Comparison of ENCODE assay signal across 8 cellular contexts in genomic region chr14:72104011-72104613, GRCh38.
A peak's percentile ranks its signal among the peaks of the same experiment; 100 is the strongest.
DNase-seq lines count a peak whose midpoint lies in the region; TF ChIP-seq lines count a peak whose summit lies in the region.

No MANE protein-coding gene starts in this region.

- H3K4me3 ChIP-seq in NT2/D1 (ENCODE audit: insufficient read length, low read depth) (no peak overlapping the region), osteoblast (ENCODE audit: insufficient read depth, low read length) (no peak overlapping the region)

- H2AFZ ChIP-seq in osteoblast (ENCODE audit: low read length), result no peak overlapping the region

- H3K79me2 ChIP-seq in osteoblast (ENCODE audit: insufficient read depth, low read length), result no peaks in the 10 kb centered on the region

- DNase-seq in SKM-1 treated with dmso at 0.1 percent for 144 hours (lab: John Stamatoyannopoulos, UW; ENCODE audit: unreplicated experiment) (peak; percentile 5), SKM-1 (lab: John Stamatoyannopoulos, UW; ENCODE audit: unreplicated experiment) (no peak), NT2/D1 (ENCODE audit: low read depth, low spot score) (peak; percentile 9), astrocyte of the hippocampus (ENCODE audit: low read depth, low spot score) (peak; percentile 7), osteoblast (ENCODE audit: insufficient read length, low spot score, missing footprints) (no peak), NCI-H2196 treated with DMSO at 0.1 percent for 48 hours (lab: John Stamatoyannopoulos, UW; ENCODE audit: unreplicated experiment) (no peak), AG08395 (ENCODE audit: low spot score) (no peak), NCI-H1417 (lab: John Stamatoyannopoulos, UW) (no peak)

- no peaks in the 10 kb centered on the region for H3K4me1 ChIP-seq in NT2/D1 (ENCODE audit: insufficient read depth, insufficient read length)
- no peaks in the 10 kb centered on the region for H3K4me1 ChIP-seq in osteoblast (ENCODE audit: insufficient read depth, low read length)

- H3K9ac ChIP-seq in NT2/D1 (ENCODE audit: insufficient read length, low read depth), result no peak overlapping the region

- H3K36me3 ChIP-seq in NT2/D1 (ENCODE audit: insufficient read depth, insufficient read length, low read length) (no peaks in the 10 kb centered on the region), osteoblast (ENCODE audit: insufficient read depth, low read length) (no peaks in the 10 kb centered on the region)

- no peaks in the 10 kb centered on the region for H4K20me1 ChIP-seq in osteoblast (ENCODE audit: insufficient read depth, low read length)

- no peak overlapping the region for H3K4me2 ChIP-seq in osteoblast (ENCODE audit: insufficient read depth, low read length)

- H3K27ac ChIP-seq in osteoblast (ENCODE audit: low read depth, low read length), result no peak overlapping the region

- no peaks in the 10 kb centered on the region for H3K9me3 ChIP-seq in NT2/D1 (ENCODE audit: insufficient read depth, low read length)
- no peaks in the 10 kb centered on the region for H3K9me3 ChIP-seq in osteoblast (ENCODE audit: low read depth, low read length)

- no peaks in the 10 kb centered on the region for H3K27me3 ChIP-seq in NT2/D1 (ENCODE audit: insufficient read depth, insufficient read length)
- H3K27me3 ChIP-seq in osteoblast (ENCODE audit: insufficient read depth, low read length), result no peaks in the 10 kb centered on the region

- TF ChIP-seq CTCF in osteoblast (IDR thresholded peaks at IDR 0.05; ENCODE audit: extremely low read depth, low read depth, low read length), result peak; percentile 49

Comparison
In these comparisons a context has a peak if more than half of its experiments do, and no peak if none do; other contexts are left out.
1. DNase-seq: peak in SKM-1 treated with dmso at 0.1 percent for 144 hours (single experiment), NT2/D1 (single experiment) and astrocyte of the hippocampus (single experiment); none in SKM-1 (single experiment), osteoblast (single experiment), NCI-H2196 treated with DMSO at 0.1 percent for 48 hours (single experiment), AG08395 (single experiment) and NCI-H1417 (0 of 3).